10 cellular contexts compared by ENCODE assay signal in genomic region chr9:131754846-131755245, GRCh38. TPM values are rescaled to one million over a fixed set of nuclear protein-coding genes. Genes with fewer than 3 reads are reported as not detected.
DNase-seq lines count a peak whose midpoint lies in the region; ATAC-seq and TF ChIP-seq lines count a peak whose summit lies in the region.
"Had no signal": no experiment of that assay in that cellular context is flagged by ENCODE, and none has a peak within 500 bp of the region (broad histone marks: within the 10 kb centered on the region; RNA-seq: fewer than 3 reads in every experiment).

No MANE protein-coding gene starts in this region.

- DNase-seq in Right ventricle myocardium inferior (ENCODE audit: missing footprints) (peak; percentile 53), heart right ventricle (no peak), PC-3 (no peak), islet precursor cell (peak; percentile 95), prostate gland (ENCODE audit: low spot score) (peak; percentile 72), HAP-1 (ENCODE audit: low spot score in 2 of 2) (no peak)
- no peak for DNase-seq in activated effector memory CD4-positive, alpha-beta T cell treated with anti-CD3 and anti-CD28 coated beads, Interleukin-2, amount 50 U/mL, for 16 hours

- no peaks in the 10 kb centered on the region for H3F3A ChIP-seq in PC-3 (ENCODE audit: low read length, unreplicated experiment)

- peaks cover 0 to 5% (median 0%) of the 10 kb centered on the region in 9 donors for H3K4me1 ChIP-seq in heart right ventricle
- 0 out of 2 replicates have a peak, but pooled peaks cover 3% of the 10 kb centered on the region for H3K4me1 ChIP-seq in PC-3 (ENCODE audit: insufficient read depth, low read length)
- no peaks in the 10 kb centered on the region for H3K4me1 ChIP-seq in prostate gland (replicated peaks)
- no peaks in the 10 kb centered on the region for H3K4me1 ChIP-seq in HAP-1

- H2AFZ ChIP-seq in PC-3 (ENCODE audit: low read length) = no peak overlapping the region

- no peak for TF ChIP-seq POLR2A in prostate gland (IDR thresholded peaks at IDR 0.05)

- no peaks in the 10 kb centered on the region for H3K9me2 ChIP-seq in PC-3 (replicated peaks; ENCODE audit: low read length)

- intact Hi-C loops in Right ventricle myocardium inferior (cut with DNase I) = no loop called here
- intact Hi-C loops in heart right ventricle (cut with DNase I) = loop anchor here in 2 of 10 donors (5.0 kb wide), 2 partner anchors 408 to 507 kb away; no protein-coding TSS in a partner anchor
- intact Hi-C loops in PC-3 (cut with micrococcal nuclease) = loop anchor here (5.0 kb wide), 1 partner anchor 412 kb away; no protein-coding TSS in a partner anchor
- intact Hi-C loops in prostate gland (cut with DNase I) = no loop called here

- POLR2A ChIA-PET in PC-3 (lab: Charles Lee; ENCODE audit: unreplicated experiment) = no interaction called here

- H3K79me2 ChIP-seq in PC-3 (ENCODE audit: low read length) = no peaks in the 10 kb centered on the region

- in situ Hi-C loops in HAP-1 (cut with MboI; ENCODE audit: low sequenced_read_pairs) = no loop called here

- no peaks in the 10 kb centered on the region for H3K36me3 ChIP-seq in heart right ventricle
- no peaks in the 10 kb centered on the region for H3K36me3 ChIP-seq in PC-3 (ENCODE audit: low read depth, low read length)
- no peaks in the 10 kb centered on the region for H3K36me3 ChIP-seq in prostate gland
- H3K36me3 ChIP-seq in HAP-1 (replicated peaks) = no peaks in the 10 kb centered on the region
- H3K36me3 ChIP-seq: BLaER1 had no signal

- no peak overlapping the region for H3K9ac ChIP-seq in PC-3 (ENCODE audit: low read length)
- H3K9ac ChIP-seq: BLaER1 had no signal

- H3K4me3 ChIP-seq in heart right ventricle (no peak overlapping the region), PC-3 (ENCODE audit: low read length) (no peak overlapping the region), prostate gland (no peak overlapping the region), HAP-1 (no peak overlapping the region)
- H3K4me3 ChIP-seq: BLaER1, GM12878 had no signal

- BruUV-seq in PC-3 (replicated peaks; lab: Mats Ljungman, UMichigan) = no TSS peak

- TF ChIP-seq CTCF in heart right ventricle (IDR thresholded peaks at IDR 0.05) (no peak), PC-3 (conservative IDR thresholded peaks at IDR 0.05; ENCODE audit: low read depth, low read length) (no peak), prostate gland (IDR thresholded peaks at IDR 0.05) (no peak)

- H3K27ac ChIP-seq in heart right ventricle (no peak overlapping the region), PC-3 (ENCODE audit: low read length) (no peak overlapping the region), prostate gland (no peak overlapping the region)
- H3K27ac ChIP-seq: BLaER1 had no signal

- H3K27me3 ChIP-seq in heart right ventricle = peaks cover 0 to 35% (median 27%) of the 10 kb centered on the region in 7 donors
- peaks cover 16% of the 10 kb centered on the region for H3K27me3 ChIP-seq in PC-3 (ENCODE audit: low read length)
- peaks cover 2% of the 10 kb centered on the region for H3K27me3 ChIP-seq in prostate gland (replicated peaks; ENCODE audit: insufficient read depth)
- peaks cover 16% of the 10 kb centered on the region for H3K27me3 ChIP-seq in HAP-1 (ENCODE audit: low read depth)
- H3K27me3 ChIP-seq: BLaER1 had no signal

- 67 to 75% methylated on average over 6 of the region's 6 CpGs for WGBS in heart right ventricle, 2 donors
- WGBS in prostate gland = 13% methylated on average over 6 of the region's 6 CpGs

- H3K9me3 ChIP-seq in heart right ventricle = no peaks in the 10 kb centered on the region
- H3K9me3 ChIP-seq in PC-3 (ENCODE audit: low read length) = no peaks in the 10 kb centered on the region
- no peaks in the 10 kb centered on the region for H3K9me3 ChIP-seq in prostate gland
- no peaks in the 10 kb centered on the region for H3K9me3 ChIP-seq in HAP-1
- H3K9me3 ChIP-seq: BLaER1 had no signal

- no peak for ATAC-seq in Right ventricle myocardium inferior
- no peak for ATAC-seq in heart right ventricle
- ATAC-seq in PC-3 = peak; percentile 30
- ATAC-seq in HG02678 (IDR thresholded peaks at IDR 0.05; ENCODE audit: unreplicated experiment) = no peak

- H4K20me1 ChIP-seq in PC-3 (ENCODE audit: low read length) = no peaks in the 10 kb centered on the region
- H4K20me1 ChIP-seq: BLaER1 had no signal

- H3K4me2 ChIP-seq in PC-3 (ENCODE audit: low read length) = no peak overlapping the region
- H3K4me2 ChIP-seq: BLaER1 had no signal

- CTCF ChIA-PET in PC-3 (lab: Charles Lee) = no interaction called here

RNA-seq across cellular contexts. Expression of gene RAPGEF1, which starts 15.0 kb away (rescaled TPM):
- total RNA-seq in Right ventricle myocardium inferior (125 TPM), heart right ventricle (100 to 1,000 TPM in 7 of 10 donors, 10 to 100 TPM in 3; 84.0 to 135 (median 120) TPM), PC-3 (2014; rRNA removed) (25.2 and 38.0 TPM in 2 replicates), prostate gland (10 to 100 TPM; 28.6 to 63.8 TPM)
- polyA plus RNA-seq in heart right ventricle = 10 to 100 TPM; 39.6 to 39.9 TPM

Comparison
In these comparisons a context has a peak if more than half of its experiments do, and no peak if none do; other contexts are left out.
1. DNase-seq: peak in Right ventricle myocardium inferior (single experiment), islet precursor cell (single experiment) and prostate gland (single experiment); none in heart right ventricle (0 of 2), PC-3 (single experiment), activated effector memory CD4-positive, alpha-beta T cell treated with anti-CD3 and anti-CD28 coated beads, Interleukin-2, amount 50 U/mL, for 16 hours (single experiment) and HAP-1 (0 of 2).